Comparison of ENCODE assay signal across 21 cellular contexts in the genomic region with DNA sequence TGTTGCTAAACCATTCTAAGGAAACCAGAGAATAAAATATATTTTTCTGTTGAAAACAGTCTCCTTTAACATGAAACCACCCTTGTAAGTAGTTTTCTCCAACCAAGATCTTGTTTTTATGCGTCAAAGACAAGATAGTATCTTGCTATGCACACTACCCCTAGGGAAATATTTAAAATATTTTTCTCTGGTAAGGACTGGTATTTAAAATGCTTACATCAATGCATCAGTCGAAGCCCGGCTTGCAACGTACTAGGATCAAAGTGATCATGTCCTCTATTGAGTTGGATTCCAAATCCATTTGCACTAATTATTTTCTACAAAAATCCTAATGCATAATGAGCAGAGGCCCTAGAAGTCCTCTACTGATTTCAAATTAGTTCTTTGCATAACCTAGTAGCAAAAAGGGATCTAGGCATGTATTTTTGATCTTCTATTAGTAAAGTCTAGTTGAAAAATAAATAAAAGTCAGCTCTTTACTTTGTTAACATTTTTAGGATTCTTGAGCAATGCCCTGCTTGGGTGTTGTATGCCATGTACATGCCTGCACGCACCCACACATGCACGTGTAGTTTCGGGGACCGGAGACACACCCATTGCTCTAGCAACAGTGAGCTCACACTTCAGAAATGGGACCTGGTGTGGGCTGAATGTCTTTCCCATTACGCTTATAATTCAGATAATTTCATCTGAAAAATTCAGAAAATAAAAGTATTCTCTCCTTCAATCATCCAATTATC.
DNase-seq lines count a peak whose midpoint lies in the region; ATAC-seq, FAIRE-seq and TF ChIP-seq lines count a peak whose summit lies in the region.
"Had no signal": no experiment of that assay in that cellular context is flagged by ENCODE, and none has a peak within 500 bp of the region (broad histone marks: within the 10 kb centered on the region; RNA-seq: fewer than 3 reads in every experiment).

No MANE protein-coding gene starts in this region.

- no TSS peak for BruUV-seq in MCF 10A (replicated peaks; lab: Mats Ljungman, UMichigan)
- BruUV-seq in HepG2 (replicated peaks; lab: Mats Ljungman, UMichigan), result no TSS peak

- H3K4me3 ChIP-seq in breast epithelium (no peak overlapping the region), HepG2 (replicated peaks in 1 of 3; ENCODE audit: insufficient read depth in 1 of 3, low read depth in 2 of 3, low read length in 3 of 3) (no peak overlapping the region)
- H3K4me3 ChIP-seq: BLaER1, GM12878 had no signal

- no peaks in the 10 kb centered on the region for H3K27me3 Mint-ChIP-seq in MCF 10A (ENCODE audit: insufficient read depth, unreplicated experiment)
- no peaks in the 10 kb centered on the region for H3K27me3 Mint-ChIP-seq in neural crest cell (ENCODE audit: low read depth)

- intact Hi-C loops in MCF 10A (cut with micrococcal nuclease), result no loop called here
- intact Hi-C loops in breast epithelium (cut with DNase I; ENCODE audit: low total_unique reads), result no loop called here
- intact Hi-C loops in HepG2 (cut with micrococcal nuclease; ENCODE audit: unreplicated experiment), result no loop called here

- H3K27me3 ChIP-seq in breast epithelium (no peaks in the 10 kb centered on the region), HepG2 (ENCODE audit: control insufficient read depth in 1 of 2, insufficient read depth in 2 of 2, low read length in 2 of 2) (no peaks in the 10 kb centered on the region; a peak in 1 of 5 replicates)
- H3K27me3 ChIP-seq: BLaER1 had no signal

- no peak for TF ChIP-seq RAD21 in HepG2 (CRISPR knock-in tag; IDR thresholded peaks at IDR 0.05)

- no peaks in the 10 kb centered on the region for H4K20me1 ChIP-seq in HepG2 (ENCODE audit: insufficient read depth, low read length)
- H4K20me1 ChIP-seq: BLaER1 had no signal

- no peak overlapping the region for H3K4me2 ChIP-seq in HepG2 (ENCODE audit: low read depth, low read length)
- H3K4me2 ChIP-seq: BLaER1 had no signal

- H3K36me3 ChIP-seq in breast epithelium, result no peaks in the 10 kb centered on the region
- H3K36me3 ChIP-seq in HepG2 (replicated peaks in 1 of 2; ENCODE audit: control insufficient read depth in 1 of 2, insufficient read depth in 2 of 2, low read length in 2 of 2), result no peaks in the 10 kb centered on the region
- H3K36me3 ChIP-seq: BLaER1 had no signal

- H3K79me2 ChIP-seq in HepG2 (ENCODE audit: insufficient read depth, low read length), result no peaks in the 10 kb centered on the region

- H3K4me1 ChIP-seq in breast epithelium, result no peaks in the 10 kb centered on the region
- no peaks in the 10 kb centered on the region for H3K4me1 ChIP-seq in HepG2 (ENCODE audit: insufficient read depth, low read length)

- H3K27ac Mint-ChIP-seq in MCF 10A (ENCODE audit: low read depth, unreplicated experiment) (peak overlapping the region; percentile 14), neural crest cell (ENCODE audit: unreplicated experiment) (peak overlapping the region; percentile 33)
- H3K27ac Mint-ChIP-seq: CD8-positive, alpha-beta T cell had no signal

- H3K9me3 ChIP-seq in breast epithelium, result no peaks in the 10 kb centered on the region
- no peaks in the 10 kb centered on the region for H3K9me3 ChIP-seq in HepG2 (ENCODE audit: low read length)
- H3K9me3 ChIP-seq: BLaER1 had no signal

- CTCF ChIA-PET in MCF 10A (lab: Yijun Ruan, JAX), result interaction anchor here (0.6 kb wide), 1 partner anchor 29 kb away, joined by 3 read pairs; no protein-coding TSS in a partner anchor
- CTCF ChIA-PET in HepG2 (lab: Yijun Ruan, JAX; ENCODE audit: low intra/inter-chr PET ratio, low total read pairs), result no interaction called here

- FAIRE-seq in HepG2 (lab: Jason Lieb, UNC), result no peak
- FAIRE-seq: G401.6, GM12878 had no signal

- H3K9me3 Mint-ChIP-seq in MCF 10A (ENCODE audit: unreplicated experiment), result no peaks in the 10 kb centered on the region
- no peaks in the 10 kb centered on the region for H3K9me3 Mint-ChIP-seq in neural crest cell
- H3K9me3 Mint-ChIP-seq: CD8-positive, alpha-beta T cell had no signal

- H3K27ac ChIP-seq in breast epithelium (no peak overlapping the region), epithelial cell of prostate (no peak overlapping the region), HepG2 (ENCODE audit: extremely low read length, insufficient read depth, low read length) (no peak overlapping the region)
- H3K27ac ChIP-seq: BLaER1 had no signal

- no peaks in the 10 kb centered on the region for H3K36me3 Mint-ChIP-seq in MCF 10A (ENCODE audit: insufficient read depth, unreplicated experiment)
- H3K36me3 Mint-ChIP-seq in neural crest cell (ENCODE audit: low read depth), result no peaks in the 10 kb centered on the region
- H3K36me3 Mint-ChIP-seq: CD8-positive, alpha-beta T cell had no signal

- TF ChIP-seq POLR2A in breast epithelium (IDR thresholded peaks at IDR 0.05), result no peak
- TF ChIP-seq POLR2A in HepG2 (IDR thresholded peaks at IDR 0.05; ENCODE audit: insufficient read depth in 1 of 2, low read depth in 2 of 2, low read length in 2 of 2), result no peak

- no peak overlapping the region for H2AFZ ChIP-seq in HepG2 (ENCODE audit: low read length)

- WGBS in HepG2 (ENCODE audit: low lambda C conversion rate), result 39% methylated on average over 9 of the region's 9 CpGs

- ATAC-seq in HG03045 (IDR thresholded peaks at IDR 0.05; ENCODE audit: unreplicated experiment) (no peak), HG03571 (IDR thresholded peaks at IDR 0.05; ENCODE audit: unreplicated experiment) (no peak), HepG2 (no peak)
- ATAC-seq: CD8-positive, alpha-beta T cell; GM12878; Panc1; Right ventricle myocardium inferior had no signal

- TF ChIP-seq EP300 in HepG2 (IDR thresholded peaks at IDR 0.05; ENCODE audit: low read depth in 2 of 2, low read length in 2 of 2) (no peak), HepG2 (CRISPR knock-in tag; IDR thresholded peaks at IDR 0.05; ENCODE audit: borderline replicate concordance) (no peak)

- TF ChIP-seq CTCF in MCF 10A (IDR thresholded peaks at IDR 0.05; ENCODE audit: unreplicated experiment), result no peak
- no peak for TF ChIP-seq CTCF in breast epithelium (IDR thresholded peaks at IDR 0.05)
- TF ChIP-seq CTCF in neural crest cell (conservative IDR thresholded peaks at IDR 0.05), result no peak
- TF ChIP-seq CTCF in HepG2 (CRISPR knock-in tag; IDR thresholded peaks at IDR 0.05), result no peak

- DNase-seq in MCF 10A (ENCODE audit: unreplicated experiment) (no peak), breast epithelium (ENCODE audit: low spot score in 2 of 2) (no peak), epithelial cell of prostate (ENCODE audit: low read depth, low spot score) (peak; percentile 27), neural crest cell (ENCODE audit: low read depth, low spot score) (no peak), NCI-H1092 (lab: John Stamatoyannopoulos, UW) (no peak), HepG2 (ENCODE audit: low spot score) (no peak)
- DNase-seq: 8988T; CD8-positive, alpha-beta T cell; HCEC 1CT; KG1; NCI-H1105; NCI-H1694; NCI-H2227 treated with DMSO at 0.1 percent for 48 hours; NCI-H524 treated with DMSO at 0.1 percent for 48 hours had no signal

- no peak overlapping the region for H3K9ac ChIP-seq in HepG2 (ENCODE audit: insufficient read depth, low read depth, low read length)
- H3K9ac ChIP-seq: BLaER1 had no signal

- POLR2A ChIA-PET in MCF 10A (lab: Yijun Ruan, JAX), result interaction anchor here (0.8 kb wide), 1 partner anchor 13 kb away, joined by 3 read pairs; no protein-coding TSS in a partner anchor
- POLR2A ChIA-PET in HepG2 (lab: Yijun Ruan, JAX), result no interaction called here

- H3K4me3 Mint-ChIP-seq in MCF 10A (ENCODE audit: unreplicated experiment) (no peak overlapping the region), neural crest cell (no peak overlapping the region)
- H3K4me3 Mint-ChIP-seq: CD8-positive, alpha-beta T cell had no signal

- H3K4me1 Mint-ChIP-seq in MCF 10A (ENCODE audit: insufficient read depth, unreplicated experiment), result peaks cover 11% of the 10 kb centered on the region
- H3K4me1 Mint-ChIP-seq in neural crest cell, result peaks cover 7% of the 10 kb centered on the region

- in situ Hi-C loops in HepG2 (cut with HindIII; ENCODE audit: extremely low pct_ligation_motif_present, low pct_unique_long_range_greater_than_20kb), result no loop called here

TF ChIP-seq in HepG2, 621 proteins besides CTCF, POLR2A, EP300 and RAD21 (continues in another document):
- TF ChIP-seq THAP7 (CRISPR knock-in tag; IDR thresholded peaks at IDR 0.05) (no peak), ZFP41 (CRISPR knock-in tag; IDR thresholded peaks at IDR 0.05; ENCODE audit: borderline replicate concordance) (no peak), MTF2 (CRISPR knock-in tag; IDR thresholded peaks at IDR 0.05; ENCODE audit: borderline replicate concordance) (no peak), ZNF33A (CRISPR knock-in tag; IDR thresholded peaks at IDR 0.05; ENCODE audit: borderline replicate concordance) (no peak), ZNF674 (CRISPR knock-in tag; IDR thresholded peaks at IDR 0.05; ENCODE audit: low read depth) (no peak), ZNF207 (IDR thresholded peaks at IDR 0.05; ENCODE audit: borderline replicate concordance) (no peak), KDM2A (CRISPR knock-in tag; IDR thresholded peaks at IDR 0.05; ENCODE audit: borderline replicate concordance, low read depth) (no peak), ZNF605 (CRISPR knock-in tag; IDR thresholded peaks at IDR 0.05) (no peak)
- TF ChIP-seq, protein P1, sequence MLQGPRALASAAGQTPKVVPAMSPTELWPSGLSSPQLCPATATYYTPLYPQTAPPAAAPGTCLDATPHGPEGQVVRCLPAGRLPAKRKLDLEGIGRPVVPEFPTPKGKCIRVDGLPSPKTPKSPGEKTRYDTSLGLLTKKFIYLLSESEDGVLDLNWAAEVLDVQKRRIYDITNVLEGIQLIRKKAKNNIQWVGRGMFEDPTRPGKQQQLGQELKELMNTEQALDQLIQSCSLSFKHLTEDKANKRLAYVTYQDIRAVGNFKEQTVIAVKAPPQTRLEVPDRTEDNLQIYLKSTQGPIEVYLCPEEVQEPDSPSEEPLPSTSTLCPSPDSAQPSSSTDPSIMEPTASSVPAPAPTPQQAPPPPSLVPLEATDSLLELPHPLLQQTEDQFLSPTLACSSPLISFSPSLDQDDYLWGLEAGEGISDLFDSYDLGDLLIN (CRISPR knock-in tag; IDR thresholded peaks at IDR 0.05; ENCODE audit: borderline replicate concordance), result no peak
